1 cellular context compared by ENCODE assay signal in the genomic region with DNA sequence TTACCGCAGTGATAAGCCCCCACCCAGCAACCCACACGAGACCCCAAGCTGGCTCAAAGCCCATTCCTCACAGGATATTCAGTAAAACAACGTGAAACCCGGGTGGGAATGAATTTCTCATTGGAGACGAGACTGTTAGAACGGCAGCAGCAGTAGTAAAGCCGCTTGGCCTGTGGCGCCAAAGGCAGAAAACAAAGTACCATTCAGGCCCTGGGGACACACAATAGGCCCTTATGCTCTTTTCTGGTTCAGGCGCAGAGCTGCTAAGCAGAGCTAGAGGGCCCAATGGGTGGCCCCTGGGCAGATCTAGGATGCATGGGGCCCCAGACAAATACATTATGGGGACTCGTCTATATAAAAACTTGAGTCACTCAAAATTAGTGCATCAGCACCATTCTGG.
TF ChIP-seq lines count a peak whose summit lies in the region.

No MANE protein-coding gene starts in this region.

TF ChIP-seq in K562, 482 proteins besides CTCF, POLR2A, EP300 and RAD21:
- no peak for TF ChIP-seq SIX5 (IDR thresholded peaks at IDR 0.05; ENCODE audit: borderline replicate concordance in 1 of 2, insufficient read depth in 1 of 2, low read depth in 1 of 2, low read length in 2 of 2)
- TF ChIP-seq, protein P1, sequence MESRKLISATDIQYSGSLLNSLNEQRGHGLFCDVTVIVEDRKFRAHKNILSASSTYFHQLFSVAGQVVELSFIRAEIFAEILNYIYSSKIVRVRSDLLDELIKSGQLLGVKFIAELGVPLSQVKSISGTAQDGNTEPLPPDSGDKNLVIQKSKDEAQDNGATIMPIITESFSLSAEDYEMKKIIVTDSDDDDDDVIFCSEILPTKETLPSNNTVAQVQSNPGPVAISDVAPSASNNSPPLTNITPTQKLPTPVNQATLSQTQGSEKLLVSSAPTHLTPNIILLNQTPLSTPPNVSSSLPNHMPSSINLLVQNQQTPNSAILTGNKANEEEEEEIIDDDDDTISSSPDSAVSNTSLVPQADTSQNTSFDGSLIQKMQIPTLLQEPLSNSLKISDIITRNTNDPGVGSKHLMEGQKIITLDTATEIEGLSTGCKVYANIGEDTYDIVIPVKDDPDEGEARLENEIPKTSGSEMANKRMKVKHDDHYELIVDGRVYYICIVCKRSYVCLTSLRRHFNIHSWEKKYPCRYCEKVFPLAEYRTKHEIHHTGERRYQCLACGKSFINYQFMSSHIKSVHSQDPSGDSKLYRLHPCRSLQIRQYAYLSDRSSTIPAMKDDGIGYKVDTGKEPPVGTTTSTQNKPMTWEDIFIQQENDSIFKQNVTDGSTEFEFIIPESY (CRISPR knock-in tag; IDR thresholded peaks at IDR 0.05) = peak; percentile 45
- no peak for TF ChIP-seq TSC22D4 (tag; IDR thresholded peaks at IDR 0.05)
TF ChIP-seq in K562: peak in this region for 1.
